9 cellular contexts compared by ENCODE assay signal in the genomic region with DNA sequence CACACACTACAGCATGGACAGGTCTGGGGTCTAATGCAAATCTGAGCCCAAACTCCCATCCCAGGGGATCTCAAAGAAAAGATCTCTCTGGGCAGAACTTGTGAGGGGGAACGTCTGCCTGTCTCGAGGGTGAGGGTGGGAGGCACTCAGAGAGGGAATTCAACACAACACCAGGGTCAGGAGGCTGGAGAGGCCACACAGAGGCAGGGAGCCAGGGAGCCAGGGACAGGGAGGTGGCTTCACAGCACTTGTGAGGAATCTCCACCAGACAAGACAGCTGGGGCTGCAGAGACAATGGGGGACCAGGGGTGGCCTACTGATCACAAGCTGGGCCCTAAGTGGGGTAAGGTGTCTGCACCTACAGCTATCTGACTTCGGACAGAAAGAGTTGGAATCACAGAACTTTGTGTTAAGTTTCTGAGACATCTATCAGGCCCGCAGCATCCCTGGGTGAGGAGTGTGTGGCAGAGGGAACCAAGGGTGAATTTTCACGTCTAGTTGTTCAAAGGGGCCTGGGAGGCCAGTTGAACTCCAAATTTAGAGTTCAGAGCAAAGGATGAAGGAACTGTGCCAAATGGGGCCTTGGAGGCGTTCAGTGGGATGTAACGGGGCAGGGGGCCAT. TPM values are rescaled to one million over a fixed set of nuclear protein-coding genes. Genes with fewer than 3 reads are reported as not detected.
DNase-seq lines count a peak whose midpoint lies in the region; ATAC-seq, FAIRE-seq and TF ChIP-seq lines count a peak whose summit lies in the region.
"Had no signal": no experiment of that assay in that cellular context is flagged by ENCODE, and none has a peak within 500 bp of the region (broad histone marks: within the 10 kb centered on the region; RNA-seq: fewer than 3 reads in every experiment).

No MANE protein-coding gene starts in this region.

- peak overlapping the region; percentile 93 for H3K4me3 Mint-ChIP-seq in activated CD4-positive, alpha-beta T cell treated with anti-CD3 and anti-CD28 coated beads, Interleukin-2, amount 10 ng/mL, durations not matched to agents 7 days and 5 days

- no peak for FAIRE-seq in HepG2 (lab: Jason Lieb, UNC)

- intact Hi-C loops in adrenal gland (cut with DNase I) (no loop called here), HepG2 (cut with micrococcal nuclease; ENCODE audit: unreplicated experiment) (loop anchor here (5.0 kb wide), 1 partner anchor 126 kb away; no protein-coding TSS in a partner anchor)

- H3K9me3 ChIP-seq in adrenal gland (replicated peaks in 1 of 3) = no peaks in the 10 kb centered on the region
- no peaks in the 10 kb centered on the region for H3K9me3 ChIP-seq in HepG2 (ENCODE audit: low read length)
- no peaks in the 10 kb centered on the region for H3K9me3 ChIP-seq in thoracic aorta

- H3K4me3 ChIP-seq in adrenal gland (peak overlapping the region; percentile 5 to 96 (median 76)), HepG2 (replicated peaks in 1 of 3; ENCODE audit: insufficient read depth in 1 of 3, low read depth in 2 of 3, low read length in 3 of 3) (peak overlapping the region; percentile 85 to 95 (median 94)), thoracic aorta (peak overlapping the region; percentile 90)

- peaks cover 15% of the 10 kb centered on the region for H3K36me3 Mint-ChIP-seq in activated CD4-positive, alpha-beta T cell treated with anti-CD3 and anti-CD28 coated beads, Interleukin-2, amount 10 ng/mL, durations not matched to agents 7 days and 5 days (ENCODE audit: low read depth)

- H3K27ac Mint-ChIP-seq in activated CD4-positive, alpha-beta T cell treated with anti-CD3 and anti-CD28 coated beads, Interleukin-2, amount 10 ng/mL, durations not matched to agents 7 days and 5 days = peak overlapping the region; percentile 93

- H3K4me1 ChIP-seq in adrenal gland (replicated peaks in 1 of 2) (peaks cover 27 to 32% of the 10 kb centered on the region in 2 donors), HepG2 (ENCODE audit: insufficient read depth, low read length) (peaks cover 25% of the 10 kb centered on the region), thoracic aorta (ENCODE audit: control insufficient read depth in 1 of 2, low read depth in 2 of 2) (peaks cover 21 to 36% of the 10 kb centered on the region in 2 donors)

- H4K20me1 ChIP-seq in HepG2 (ENCODE audit: insufficient read depth, low read length) = no peaks in the 10 kb centered on the region

- H3K27ac ChIP-seq in adrenal gland (peak overlapping the region in 1 of 5 donors; percentile 30), HepG2 (ENCODE audit: extremely low read length, insufficient read depth, low read length) (peak overlapping the region; percentile 67), thoracic aorta (peak overlapping the region in 1 of 2 donors; percentile 34)

- no peaks in the 10 kb centered on the region for H3K27me3 Mint-ChIP-seq in activated CD4-positive, alpha-beta T cell treated with anti-CD3 and anti-CD28 coated beads, Interleukin-2, amount 10 ng/mL, durations not matched to agents 7 days and 5 days

- no peak overlapping the region for H2AFZ ChIP-seq in HepG2 (ENCODE audit: low read length)

- no peak for TF ChIP-seq RAD21 in HepG2 (CRISPR knock-in tag; IDR thresholded peaks at IDR 0.05)

- POLR2A ChIA-PET in activated CD4-positive, alpha-beta T cell treated with anti-CD3 and anti-CD28 coated beads, Interleukin-2, amount 10 ng/mL, durations not matched to agents 7 days and 5 days (lab: Charles Lee) = interaction anchor here (0.6 kb wide), 1 partner anchor 417 kb away, joined by 4 read pairs; no protein-coding TSS in a partner anchor
- POLR2A ChIA-PET in HepG2 (lab: Yijun Ruan, JAX) = interaction anchor here (1.0 to 2.0 kb wide), 2 partner anchors 13 to 52 kb away, joined by 3 to 10 read pairs; a partner anchor contains a TSS

- peaks cover 24% of the 10 kb centered on the region for H3K79me2 ChIP-seq in HepG2 (ENCODE audit: insufficient read depth, low read length)

- H3K27me3 ChIP-seq in adrenal gland = no peaks in the 10 kb centered on the region
- H3K27me3 ChIP-seq in HepG2 (ENCODE audit: control insufficient read depth in 1 of 2, insufficient read depth in 2 of 2, low read length in 2 of 2) = no peaks in the 10 kb centered on the region; a peak in 2 of 5 replicates
- no peaks in the 10 kb centered on the region for H3K27me3 ChIP-seq in thoracic aorta (replicated peaks; ENCODE audit: insufficient read depth)

- TF ChIP-seq EP300 in HepG2 (IDR thresholded peaks at IDR 0.05; ENCODE audit: low read depth in 2 of 2, low read length in 2 of 2) = no peak
- TF ChIP-seq EP300 in HepG2 (CRISPR knock-in tag; IDR thresholded peaks at IDR 0.05; ENCODE audit: borderline replicate concordance) = no peak

- no peaks in the 10 kb centered on the region for H3K9me3 Mint-ChIP-seq in activated CD4-positive, alpha-beta T cell treated with anti-CD3 and anti-CD28 coated beads, Interleukin-2, amount 10 ng/mL, durations not matched to agents 7 days and 5 days

- peaks cover 28% of the 10 kb centered on the region for H3K4me1 Mint-ChIP-seq in activated CD4-positive, alpha-beta T cell treated with anti-CD3 and anti-CD28 coated beads, Interleukin-2, amount 10 ng/mL, durations not matched to agents 7 days and 5 days

- BruUV-seq in HepG2 (replicated peaks; lab: Mats Ljungman, UMichigan) = TSS peak; percentile 61

- peak overlapping the region; percentile 93 for H3K9ac ChIP-seq in HepG2 (ENCODE audit: insufficient read depth, low read depth, low read length)

- TF ChIP-seq CTCF in adrenal gland (IDR thresholded peaks at IDR 0.05) = no peak
- no peak for TF ChIP-seq CTCF in HepG2 (CRISPR knock-in tag; IDR thresholded peaks at IDR 0.05)
- no peak for TF ChIP-seq CTCF in thoracic aorta (IDR thresholded peaks at IDR 0.05)

- in situ Hi-C loops in HepG2 (cut with HindIII; ENCODE audit: extremely low pct_ligation_motif_present, low pct_unique_long_range_greater_than_20kb) = no loop called here

- ATAC-seq in HepG2 = no peak
- ATAC-seq in thoracic aorta (ENCODE audit: insufficient number of reproducible peaks, low FRiP score, low read depth) = no peak
- ATAC-seq in HG03095 (IDR thresholded peaks at IDR 0.05; ENCODE audit: unreplicated experiment) = no peak
- ATAC-seq in GM18520 (IDR thresholded peaks at IDR 0.05; ENCODE audit: unreplicated experiment) = no peak

- H3K4me2 ChIP-seq in HepG2 (ENCODE audit: low read depth, low read length) = peak overlapping the region; percentile 77

- H3K36me3 ChIP-seq in adrenal gland (replicated peaks in 1 of 2) (peaks cover 0 to 16% of the 10 kb centered on the region in 2 donors), HepG2 (replicated peaks in 1 of 2; ENCODE audit: control insufficient read depth in 1 of 2, insufficient read depth in 2 of 2, low read length in 2 of 2) (peaks cover 10 to 17% of the 10 kb centered on the region in 2 experiments; a peak in 4 of 5 replicates), thoracic aorta (peaks cover 27% of the 10 kb centered on the region)

- no peak for TF ChIP-seq POLR2A in adrenal gland (IDR thresholded peaks at IDR 0.05)
- TF ChIP-seq POLR2A in HepG2 (IDR thresholded peaks at IDR 0.05; ENCODE audit: insufficient read depth in 1 of 2, low read depth in 2 of 2, low read length in 2 of 2) = no peak

- DNase-seq in activated CD4-positive, alpha-beta T cell treated with anti-CD3 and anti-CD28 coated beads, Interleukin-2, amount 10 ng/mL, durations not matched to agents 7 days and 5 days = no peak
- DNase-seq in activated CD4-positive, alpha-beta T cell treated with anti-CD3 and anti-CD28 coated beads, Interleukin-2, amount 50 U/mL, for 48 hours = no peak
- DNase-seq in adrenal gland (no peak), HepG2 (ENCODE audit: low spot score) (no peak), thoracic aorta (ENCODE audit: low spot score) (no peak), hypothalamus (lab: John Stamatoyannopoulos, UW) (no peak)

- 8 to 13% (median 9%) methylated on average over 7 of the region's 7 CpGs for WGBS in adrenal gland, 4 donors
- 11% methylated on average over 7 of the region's 7 CpGs for WGBS in HepG2 (ENCODE audit: low lambda C conversion rate)

- CTCF ChIA-PET in activated CD4-positive, alpha-beta T cell treated with anti-CD3 and anti-CD28 coated beads, Interleukin-2, amount 10 ng/mL, durations not matched to agents 7 days and 5 days (lab: Charles Lee) = interaction anchor here (1.4 to 1.6 kb wide), 3 partner anchors 12 to 125 kb away, joined by 3 to 15 read pairs (median 6); a partner anchor contains a TSS
- CTCF ChIA-PET in HepG2 (lab: Yijun Ruan, JAX; ENCODE audit: low intra/inter-chr PET ratio, low total read pairs) = no interaction called here

RNA-seq across cellular contexts. Expression of a gene that starts 12.7 kb away (rescaled TPM):
- total RNA-seq in activated CD4-positive, alpha-beta T cell treated with anti-CD3 and anti-CD28 coated beads, Interleukin-2, amount 10 ng/mL, durations not matched to agents 7 days and 5 days = 10 to 100 TPM; 84.3 to 96.7 TPM
- total RNA-seq in adrenal gland (100 to 1,000 TPM in 5 of 8 donors, 10 to 100 TPM in 3; 48.3 to 206 (median 131) TPM), HepG2 (2016; rRNA removed; fragmentation: Illumina TruSeq; extraction: Trizol) (27.3 and 48.2 TPM in 2 replicates), thoracic aorta (100 to 1,000 TPM; 163 to 247 TPM)
- polyA plus RNA-seq in adrenal gland (100 to 1,000 TPM in 2 of 3 donors, 10 to 100 TPM in 1; 60.5 to 652 (median 264) TPM), HepG2 (2011; rRNA removed) (49.6 and 63.4 TPM in 2 replicates)
- 42.8 and 43.6 TPM in 2 replicates for total RNA-seq in HepG2 (2016; cell fraction: cytosol; rRNA removed; fragmentation: Illumina TruSeq; extraction: Trizol; ENCODE audit: low read depth)
- total RNA-seq in HepG2 (2016; cell fraction: insoluble cytoplasmic fraction; rRNA removed; fragmentation: Illumina TruSeq; extraction: Trizol) = 28.1 and 49.6 TPM in 2 replicates
- 19.3 and 21.1 TPM in 2 replicates for total RNA-seq in HepG2 (2016; cell fraction: membrane; rRNA removed; fragmentation: Illumina TruSeq; extraction: Trizol)
- total RNA-seq in HepG2 (2016; cell fraction: nucleus; rRNA removed; fragmentation: Illumina TruSeq; extraction: Trizol) = 58.1 and 60.2 TPM in 2 replicates
- polyA plus RNA-seq in HepG2 (2011; cell fraction: cytosol; rRNA removed) = 25.4 and 26.0 TPM in 2 replicates
- 267 and 311 TPM in 2 replicates for polyA plus RNA-seq in HepG2 (2011; cell fraction: nucleus; rRNA removed)
- polyA plus RNA-seq in HepG2 (2012) = 54.1 and 55.4 TPM in 2 replicates
- polyA plus RNA-seq in HepG2 (2016; cell fraction: cytosol; fragmentation: Illumina TruSeq; extraction: Trizol; ENCODE audit: low read depth) = 3.5 and 4.1 TPM in 2 replicates
- 25.4 and 30.1 TPM in 2 replicates for polyA plus RNA-seq in HepG2 (2016; cell fraction: insoluble cytoplasmic fraction; fragmentation: Illumina TruSeq; extraction: Trizol; ENCODE audit: low read depth)
- 5.6 and 6.0 TPM in 2 replicates for polyA plus RNA-seq in HepG2 (2016; cell fraction: membrane; fragmentation: Illumina TruSeq; extraction: Trizol; ENCODE audit: low read depth)
- polyA plus RNA-seq in HepG2 (2016; cell fraction: nucleus; fragmentation: Illumina TruSeq; extraction: Trizol; ENCODE audit: insufficient read depth, low read depth) = 142 and 146 TPM in 2 replicates
- polyA minus RNA-seq in HepG2 (2011; rRNA and poly(A)+ RNA removed; ENCODE audit: low replicate concordance) = 57.8 and 104 TPM in 2 replicates
- polyA minus RNA-seq in HepG2 (2011; cell fraction: cytosol; rRNA and poly(A)+ RNA removed) = 22.7 and 31.4 TPM in 2 replicates
- polyA minus RNA-seq in HepG2 (2011; cell fraction: nucleus; rRNA and poly(A)+ RNA removed) = 67.1 and 87.6 TPM in 2 replicates

RNA-seq across cellular contexts. Expression of a gene that starts 18.2 kb away (rescaled TPM):
- total RNA-seq in activated CD4-positive, alpha-beta T cell treated with anti-CD3 and anti-CD28 coated beads, Interleukin-2, amount 10 ng/mL, durations not matched to agents 7 days and 5 days = 10 to 100 TPM; 28.7 to 31.6 TPM
- total RNA-seq in adrenal gland (10 to 100 TPM; 22.6 to 49.2 (median 36.3) TPM), HepG2 (2016; rRNA removed; fragmentation: Illumina TruSeq; extraction: Trizol) (4.7 and 5.1 TPM in 2 replicates), thoracic aorta (10 to 100 TPM; 37.8 to 45.3 TPM)
- polyA plus RNA-seq in adrenal gland (10 to 100 TPM in 2 of 3 donors, 1 to 10 TPM in 1; 7.9 to 48.1 (median 28.3) TPM), HepG2 (2011; rRNA removed) (4.8 and 6.3 TPM in 2 replicates)
- total RNA-seq in HepG2 (2016; cell fraction: cytosol; rRNA removed; fragmentation: Illumina TruSeq; extraction: Trizol; ENCODE audit: low read depth) = 1.7 TPM in 2 replicates
- total RNA-seq in HepG2 (2016; cell fraction: insoluble cytoplasmic fraction; rRNA removed; fragmentation: Illumina TruSeq; extraction: Trizol) = 4.4 and 4.5 TPM in 2 replicates
- 5.9 TPM in 2 replicates for total RNA-seq in HepG2 (2016; cell fraction: membrane; rRNA removed; fragmentation: Illumina TruSeq; extraction: Trizol)
- total RNA-seq in HepG2 (2016; cell fraction: nucleus; rRNA removed; fragmentation: Illumina TruSeq; extraction: Trizol) = 4.9 and 5.5 TPM in 2 replicates
- 3.3 and 4.8 TPM in 2 replicates for polyA plus RNA-seq in HepG2 (2011; cell fraction: cytosol; rRNA removed)
- polyA plus RNA-seq in HepG2 (2011; cell fraction: nucleus; rRNA removed) = 17.3 and 17.8 TPM in 2 replicates
- polyA plus RNA-seq in HepG2 (2012) = 7.0 and 7.1 TPM in 2 replicates
- polyA plus RNA-seq in HepG2 (2016; cell fraction: cytosol; fragmentation: Illumina TruSeq; extraction: Trizol; ENCODE audit: low read depth) = 3.1 and 3.8 TPM in 2 replicates
- polyA plus RNA-seq in HepG2 (2016; cell fraction: insoluble cytoplasmic fraction; fragmentation: Illumina TruSeq; extraction: Trizol; ENCODE audit: low read depth) = 11.7 and 16.9 TPM in 2 replicates
- 9.4 and 11.9 TPM in 2 replicates for polyA plus RNA-seq in HepG2 (2016; cell fraction: membrane; fragmentation: Illumina TruSeq; extraction: Trizol; ENCODE audit: low read depth)
- polyA plus RNA-seq in HepG2 (2016; cell fraction: nucleus; fragmentation: Illumina TruSeq; extraction: Trizol; ENCODE audit: insufficient read depth, low read depth) = 23.3 and 23.4 TPM in 2 replicates
- 5.2 and 6.7 TPM in 2 replicates for polyA minus RNA-seq in HepG2 (2011; rRNA and poly(A)+ RNA removed; ENCODE audit: low replicate concordance)
- polyA minus RNA-seq in HepG2 (2011; cell fraction: cytosol; rRNA and poly(A)+ RNA removed) = 4.1 and 4.7 TPM in 2 replicates
- 7.0 and 7.5 TPM in 2 replicates for polyA minus RNA-seq in HepG2 (2011; cell fraction: nucleus; rRNA and poly(A)+ RNA removed)

RNA-seq across cellular contexts. Expression of a gene that starts 32.8 kb away (rescaled TPM):
- total RNA-seq in activated CD4-positive, alpha-beta T cell treated with anti-CD3 and anti-CD28 coated beads, Interleukin-2, amount 10 ng/mL, durations not matched to agents 7 days and 5 days = 100 to 1,000 TPM; 120 to 123 TPM
- total RNA-seq in adrenal gland (1 to 10 TPM; 2.6 to 7.6 (median 5.5) TPM), HepG2 (2016; rRNA removed; fragmentation: Illumina TruSeq; extraction: Trizol) (not detected in 2 replicates), thoracic aorta (1 to 10 TPM; 4.1 to 5.1 TPM)
- polyA plus RNA-seq in adrenal gland (10 to 100 TPM in 1 of 3 donors, 1 to 10 TPM in 2; 1.1 to 20.5 (median 5.7) TPM), HepG2 (2011; rRNA removed) (not detected in 2 replicates)
- total RNA-seq in HepG2 (2016; cell fraction: cytosol; rRNA removed; fragmentation: Illumina TruSeq; extraction: Trizol; ENCODE audit: low read depth) = not detected in 2 replicates
- not detected in 2 replicates for total RNA-seq in HepG2 (2016; cell fraction: insoluble cytoplasmic fraction; rRNA removed; fragmentation: Illumina TruSeq; extraction: Trizol)
- not detected in 2 replicates for total RNA-seq in HepG2 (2016; cell fraction: membrane; rRNA removed; fragmentation: Illumina TruSeq; extraction: Trizol)
- not detected in 2 replicates for total RNA-seq in HepG2 (2016; cell fraction: nucleus; rRNA removed; fragmentation: Illumina TruSeq; extraction: Trizol)
- 0.01 TPM in 1 of 2 replicates, not detected in the other for polyA plus RNA-seq in HepG2 (2011; cell fraction: cytosol; rRNA removed)
- polyA plus RNA-seq in HepG2 (2011; cell fraction: nucleus; rRNA removed) = 0.09 TPM in 1 of 2 replicates, not detected in the other
- polyA plus RNA-seq in HepG2 (2012) = not detected in 2 replicates
- not detected in 2 replicates for polyA plus RNA-seq in HepG2 (2016; cell fraction: cytosol; fragmentation: Illumina TruSeq; extraction: Trizol; ENCODE audit: low read depth)
- not detected in 2 replicates for polyA plus RNA-seq in HepG2 (2016; cell fraction: insoluble cytoplasmic fraction; fragmentation: Illumina TruSeq; extraction: Trizol; ENCODE audit: low read depth)
- polyA plus RNA-seq in HepG2 (2016; cell fraction: membrane; fragmentation: Illumina TruSeq; extraction: Trizol; ENCODE audit: low read depth) = not detected in 2 replicates
- not detected in 2 replicates for polyA plus RNA-seq in HepG2 (2016; cell fraction: nucleus; fragmentation: Illumina TruSeq; extraction: Trizol; ENCODE audit: insufficient read depth, low read depth)
- polyA minus RNA-seq in HepG2 (2011; rRNA and poly(A)+ RNA removed; ENCODE audit: low replicate concordance) = not detected in 2 replicates
- polyA minus RNA-seq in HepG2 (2011; cell fraction: cytosol; rRNA and poly(A)+ RNA removed) = not detected in 2 replicates
- not detected in 2 replicates for polyA minus RNA-seq in HepG2 (2011; cell fraction: nucleus; rRNA and poly(A)+ RNA removed)

RNA-seq across cellular contexts. Expression of a gene that starts 47.8 kb away (rescaled TPM):
- total RNA-seq in activated CD4-positive, alpha-beta T cell treated with anti-CD3 and anti-CD28 coated beads, Interleukin-2, amount 10 ng/mL, durations not matched to agents 7 days and 5 days = under 1 TPM in 1 of 2 experiments, not detected in 1; 0.08 TPM
- not detected for total RNA-seq in adrenal gland
- not detected for polyA plus RNA-seq in adrenal gland
- total RNA-seq in HepG2 (2016; rRNA removed; fragmentation: Illumina TruSeq; extraction: Trizol) = 0.49 and 1.0 TPM in 2 replicates
- total RNA-seq in HepG2 (2016; cell fraction: cytosol; rRNA removed; fragmentation: Illumina TruSeq; extraction: Trizol; ENCODE audit: low read depth) = 0.10 and 0.53 TPM in 2 replicates
- total RNA-seq in HepG2 (2016; cell fraction: insoluble cytoplasmic fraction; rRNA removed; fragmentation: Illumina TruSeq; extraction: Trizol) = 0.46 and 1.3 TPM in 2 replicates
- total RNA-seq in HepG2 (2016; cell fraction: membrane; rRNA removed; fragmentation: Illumina TruSeq; extraction: Trizol) = 0.17 and 0.49 TPM in 2 replicates
- 0.94 and 1.4 TPM in 2 replicates for total RNA-seq in HepG2 (2016; cell fraction: nucleus; rRNA removed; fragmentation: Illumina TruSeq; extraction: Trizol)
- 0.04 and 0.35 TPM in 2 replicates for polyA plus RNA-seq in HepG2 (2011; rRNA removed)
- 0.08 and 0.22 TPM in 2 replicates for polyA plus RNA-seq in HepG2 (2011; cell fraction: cytosol; rRNA removed)
- polyA plus RNA-seq in HepG2 (2011; cell fraction: nucleus; rRNA removed) = 0.27 and 0.69 TPM in 2 replicates
- polyA plus RNA-seq in HepG2 (2012) = 0.11 and 1.1 TPM in 2 replicates
- polyA plus RNA-seq in HepG2 (2016; cell fraction: cytosol; fragmentation: Illumina TruSeq; extraction: Trizol; ENCODE audit: low read depth) = 0.11 and 0.19 TPM in 2 replicates
- 0.35 and 0.38 TPM in 2 replicates for polyA plus RNA-seq in HepG2 (2016; cell fraction: insoluble cytoplasmic fraction; fragmentation: Illumina TruSeq; extraction: Trizol; ENCODE audit: low read depth)
- polyA plus RNA-seq in HepG2 (2016; cell fraction: membrane; fragmentation: Illumina TruSeq; extraction: Trizol; ENCODE audit: low read depth) = 0.22 and 0.28 TPM in 2 replicates
- 0.79 and 2.3 TPM in 2 replicates for polyA plus RNA-seq in HepG2 (2016; cell fraction: nucleus; fragmentation: Illumina TruSeq; extraction: Trizol; ENCODE audit: insufficient read depth, low read depth)
- polyA minus RNA-seq in HepG2 (2011; rRNA and poly(A)+ RNA removed; ENCODE audit: low replicate concordance) = 0.07 and 0.34 TPM in 2 replicates
- 0.20 TPM in 1 of 2 replicates, not detected in the other for polyA minus RNA-seq in HepG2 (2011; cell fraction: cytosol; rRNA and poly(A)+ RNA removed)
- polyA minus RNA-seq in HepG2 (2011; cell fraction: nucleus; rRNA and poly(A)+ RNA removed) = 1.0 TPM in 1 of 2 replicates, not detected in the other
- not detected for total RNA-seq in thoracic aorta
- total RNA-seq: dermis microvascular lymphatic vessel endothelial cell had no signal

RNA-seq across cellular contexts. Expression of a gene that starts 51.9 kb away (rescaled TPM):
- 10 to 100 TPM; 54.5 to 57.1 TPM for total RNA-seq in activated CD4-positive, alpha-beta T cell treated with anti-CD3 and anti-CD28 coated beads, Interleukin-2, amount 10 ng/mL, durations not matched to agents 7 days and 5 days
- total RNA-seq in adrenal gland = 10 to 100 TPM; 13.0 to 45.8 (median 32.2) TPM
- 10 to 100 TPM; 13.4 to 41.7 (median 27.0) TPM for polyA plus RNA-seq in adrenal gland
- 21.2 and 22.1 TPM in 2 replicates for total RNA-seq in HepG2 (2016; rRNA removed; fragmentation: Illumina TruSeq; extraction: Trizol)
- 3.7 and 3.8 TPM in 2 replicates for total RNA-seq in HepG2 (2016; cell fraction: cytosol; rRNA removed; fragmentation: Illumina TruSeq; extraction: Trizol; ENCODE audit: low read depth)
- total RNA-seq in HepG2 (2016; cell fraction: insoluble cytoplasmic fraction; rRNA removed; fragmentation: Illumina TruSeq; extraction: Trizol) = 20.2 and 21.5 TPM in 2 replicates
- total RNA-seq in HepG2 (2016; cell fraction: membrane; rRNA removed; fragmentation: Illumina TruSeq; extraction: Trizol) = 9.1 and 9.4 TPM in 2 replicates
- total RNA-seq in HepG2 (2016; cell fraction: nucleus; rRNA removed; fragmentation: Illumina TruSeq; extraction: Trizol) = 17.0 and 19.9 TPM in 2 replicates
- 15.2 and 15.9 TPM in 2 replicates for polyA plus RNA-seq in HepG2 (2011; rRNA removed)
- polyA plus RNA-seq in HepG2 (2011; cell fraction: cytosol; rRNA removed) = 9.5 and 11.1 TPM in 2 replicates
- 35.3 and 39.7 TPM in 2 replicates for polyA plus RNA-seq in HepG2 (2011; cell fraction: nucleus; rRNA removed)
- polyA plus RNA-seq in HepG2 (2012) = 11.5 and 13.0 TPM in 2 replicates
- polyA plus RNA-seq in HepG2 (2016; cell fraction: cytosol; fragmentation: Illumina TruSeq; extraction: Trizol; ENCODE audit: low read depth) = 1.6 TPM in 2 replicates
- 17.4 and 18.4 TPM in 2 replicates for polyA plus RNA-seq in HepG2 (2016; cell fraction: insoluble cytoplasmic fraction; fragmentation: Illumina TruSeq; extraction: Trizol; ENCODE audit: low read depth)
- polyA plus RNA-seq in HepG2 (2016; cell fraction: membrane; fragmentation: Illumina TruSeq; extraction: Trizol; ENCODE audit: low read depth) = 3.7 and 4.6 TPM in 2 replicates
- polyA plus RNA-seq in HepG2 (2016; cell fraction: nucleus; fragmentation: Illumina TruSeq; extraction: Trizol; ENCODE audit: insufficient read depth, low read depth) = 47.6 and 49.0 TPM in 2 replicates
- 13.4 and 15.5 TPM in 2 replicates for polyA minus RNA-seq in HepG2 (2011; rRNA and poly(A)+ RNA removed; ENCODE audit: low replicate concordance)
- polyA minus RNA-seq in HepG2 (2011; cell fraction: cytosol; rRNA and poly(A)+ RNA removed) = 8.0 and 10.5 TPM in 2 replicates
- 10.9 and 13.4 TPM in 2 replicates for polyA minus RNA-seq in HepG2 (2011; cell fraction: nucleus; rRNA and poly(A)+ RNA removed)
- total RNA-seq in thoracic aorta = 10 to 100 TPM; 18.7 to 54.9 TPM

Comparison
In these comparisons a context has a peak if more than half of its experiments do, and no peak if none do; other contexts are left out.
1. RNA of a gene that starts 32.8 kb away (total RNA-seq): 120 to 123 TPM in activated CD4-positive, alpha-beta T cell treated with anti-CD3 and anti-CD28 coated beads, Interleukin-2, amount 10 ng/mL, durations not matched to agents 7 days and 5 days; 2.6 to 7.6 TPM in adrenal gland, 4.1 to 5.1 TPM in thoracic aorta and not detected in HepG2; every median in the first group is over 10 times any median in the second.
2. Peak in every context shown above with its lines, with median percentiles within 50 percentile points of each other: H3K4me3 ChIP-seq.